Comparison of ENCODE assay signal across 9 cellular contexts in genomic region chr12:24839268-24839791, GRCh38.
A peak's percentile ranks its signal among the peaks of the same experiment; 100 is the strongest.
DNase-seq lines count a peak whose midpoint lies in the region; ATAC-seq, FAIRE-seq and TF ChIP-seq lines count a peak whose summit lies in the region.
"Had no signal": no experiment of that assay in that cellular context is flagged by ENCODE, and none has a peak within 500 bp of the region (broad histone marks: within the 10 kb centered on the region; RNA-seq: fewer than 3 reads in every experiment).

No MANE protein-coding gene starts in this region.

- no peaks in the 10 kb centered on the region for H4K20me1 ChIP-seq in astrocyte (ENCODE audit: insufficient read depth, low read length)

- no peaks in the 10 kb centered on the region for H3K27me3 Mint-ChIP-seq in CD14-positive monocyte (ENCODE audit: low read depth in 3 of 3)
- H3K27me3 Mint-ChIP-seq in astrocyte (ENCODE audit: low read depth, unreplicated experiment), result no peaks in the 10 kb centered on the region
- H3K27me3 Mint-ChIP-seq: brain had no signal

- FAIRE-seq in astrocyte (lab: Jason Lieb, UNC), result peak; percentile 67

- H3K27ac ChIP-seq in astrocyte (ENCODE audit: low read depth, low read length), result peak overlapping the region; percentile 73

- TF ChIP-seq CTCF in CD14-positive monocyte (IDR thresholded peaks at IDR 0.05) (no peak), astrocyte (IDR thresholded peaks at IDR 0.05; ENCODE audit: insufficient read depth, low read depth, low read length) (no peak)

- H3K4me2 ChIP-seq in astrocyte (ENCODE audit: low read length), result peak overlapping the region; percentile 44

- H3K4me1 Mint-ChIP-seq in CD14-positive monocyte (peaks cover 28% of the 10 kb centered on the region), astrocyte (ENCODE audit: low read depth, unreplicated experiment) (peaks cover 34% of the 10 kb centered on the region)
- H3K4me1 Mint-ChIP-seq: brain had no signal

- H3K27ac Mint-ChIP-seq in CD14-positive monocyte, result peak overlapping the region in 6 of 7 donors; percentile 49 to 89 (median 79)
- H3K27ac Mint-ChIP-seq in astrocyte (ENCODE audit: unreplicated experiment), result peak overlapping the region; percentile 67

- intact Hi-C loops in CD14-positive monocyte (cut with micrococcal nuclease), result no loop called here

- no peak overlapping the region for H3K4me3 Mint-ChIP-seq in CD14-positive monocyte
- H3K4me3 Mint-ChIP-seq in astrocyte (ENCODE audit: unreplicated experiment), result no peak overlapping the region
- H3K4me3 Mint-ChIP-seq: brain had no signal

- peaks cover 3 to 5% of the 10 kb centered on the region in 2 donors for H3K36me3 Mint-ChIP-seq in CD14-positive monocyte
- H3K36me3 Mint-ChIP-seq in astrocyte (ENCODE audit: low read depth, unreplicated experiment), result peaks cover 37% of the 10 kb centered on the region

- H3K4me3 ChIP-seq in astrocyte (ENCODE audit: insufficient read depth, low read depth, low read length), result no peak overlapping the region

- H3K4me1 ChIP-seq in astrocyte (ENCODE audit: insufficient read depth, low read length), result peaks cover 24% of the 10 kb centered on the region

- no peak overlapping the region for H2AFZ ChIP-seq in astrocyte (ENCODE audit: low read depth, low read length)

- no peaks in the 10 kb centered on the region for H3K9me3 ChIP-seq in astrocyte (ENCODE audit: insufficient read depth, low read depth, low read length)

- no peaks in the 10 kb centered on the region for H3K27me3 ChIP-seq in astrocyte (ENCODE audit: insufficient read depth, low read length)

- H3K9ac ChIP-seq in astrocyte (ENCODE audit: low read length), result peak overlapping the region; percentile 31

- no peaks in the 10 kb centered on the region for H3K9me3 Mint-ChIP-seq in CD14-positive monocyte
- H3K9me3 Mint-ChIP-seq in astrocyte (ENCODE audit: unreplicated experiment), result no peaks in the 10 kb centered on the region
- H3K9me3 Mint-ChIP-seq: brain had no signal

- peaks cover 11% of the 10 kb centered on the region for H3K36me3 ChIP-seq in astrocyte (ENCODE audit: insufficient read depth, low read length)

- H3K79me2 ChIP-seq in astrocyte (ENCODE audit: insufficient read depth, low read length), result no peaks in the 10 kb centered on the region

- DNase-seq in CD14-positive monocyte (ENCODE audit: low spot score) (no peak), astrocyte (ENCODE audit: low read depth) (peak; percentile 78), AG08396 (ENCODE audit: low spot score) (no peak), DMS114 treated with DMSO at 0.1 percent for 48 hours (lab: John Stamatoyannopoulos, UW; ENCODE audit: unreplicated experiment) (no peak), NCI-H2107 treated with DMSO at 0.1 percent for 48 hours (lab: John Stamatoyannopoulos, UW; ENCODE audit: unreplicated experiment) (no peak)
- peak; percentile 8 to 14 for DNase-seq in stimulated activated CD8-positive, alpha-beta memory T cell treated with anti-CD3 and anti-CD28 coated beads, Interleukin-7, amount 100 ng/mL, for 4 hours (ENCODE audit: low read depth in 2 of 2)

- ATAC-seq in GM19468 (IDR thresholded peaks at IDR 0.05; ENCODE audit: extremely low read depth, unreplicated experiment), result peak; percentile 70
- ATAC-seq in HG03558 (IDR thresholded peaks at IDR 0.05; ENCODE audit: extremely low read depth, unreplicated experiment), result peak; percentile 85

Comparison
In these comparisons a context has a peak if more than half of its experiments do, and no peak if none do; other contexts are left out.
1. DNase-seq: peak in astrocyte (single experiment) and stimulated activated CD8-positive, alpha-beta memory T cell treated with anti-CD3 and anti-CD28 coated beads, Interleukin-7, amount 100 ng/mL, for 4 hours (2 of 2); none in CD14-positive monocyte (single experiment), AG08396 (single experiment), DMS114 treated with DMSO at 0.1 percent for 48 hours (single experiment) and NCI-H2107 treated with DMSO at 0.1 percent for 48 hours (single experiment).